In the genomic region with DNA sequence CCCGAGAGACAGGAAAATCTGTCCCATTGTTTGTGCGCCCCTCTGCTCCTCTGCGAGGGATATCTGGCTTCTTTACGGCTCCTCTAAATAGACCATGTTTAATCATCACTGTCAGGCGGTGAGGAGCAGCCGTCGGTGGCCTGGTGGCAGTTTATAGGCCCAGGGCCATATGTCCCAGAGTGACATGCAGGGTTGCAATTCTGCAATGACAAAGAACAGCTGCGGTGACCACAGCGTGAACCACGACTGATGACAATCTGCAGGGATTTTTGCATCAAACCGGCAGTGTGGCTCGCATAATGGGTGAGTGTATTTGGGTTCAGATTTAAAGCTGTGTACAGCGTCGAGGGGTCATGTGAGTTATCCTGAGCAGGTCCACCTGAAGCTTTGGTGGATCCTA, we compare ENCODE assay signal across 24 cellular contexts. TPM values are rescaled to one million over a fixed set of nuclear protein-coding genes. Genes with fewer than 3 reads are reported as not detected.
DNase-seq lines count a peak whose midpoint lies in the region; ATAC-seq and TF ChIP-seq lines count a peak whose summit lies in the region.
"Had no signal": no experiment of that assay in that cellular context is flagged by ENCODE, and none has a peak within 500 bp of the region (broad histone marks: within the 10 kb centered on the region; RNA-seq: fewer than 3 reads in every experiment).

No MANE protein-coding gene starts in this region.

- no peaks in the 10 kb centered on the region for H3K27me3 ChIP-seq in SK-N-SH (ENCODE audit: insufficient read depth)
- no peaks in the 10 kb centered on the region for H3K27me3 ChIP-seq in endodermal cell (ENCODE audit: control insufficient read depth, insufficient read depth, low read length, poor library complexity, severe bottlenecking)
- H3K27me3 ChIP-seq in left lung = no peaks in the 10 kb centered on the region
- H3K27me3 ChIP-seq: vagina had no signal

- no peaks in the 10 kb centered on the region for H3K9me2 ChIP-seq in SK-N-SH

- no peaks in the 10 kb centered on the region for H3K36me3 ChIP-seq in SK-N-SH (replicated peaks in 1 of 2; ENCODE audit: control insufficient read depth in 1 of 2, insufficient read depth in 2 of 2, low read length in 1 of 2)
- no peaks in the 10 kb centered on the region for H3K36me3 ChIP-seq in endodermal cell (ENCODE audit: control insufficient read depth, insufficient read depth, low read length)
- no peaks in the 10 kb centered on the region for H3K36me3 ChIP-seq in left lung
- H3K36me3 ChIP-seq: thoracic aorta, vagina had no signal

- H3F3A ChIP-seq in SK-N-SH (replicated peaks; ENCODE audit: insufficient read depth) = no peaks in the 10 kb centered on the region

- no peak overlapping the region for H3K4me3 Mint-ChIP-seq in activated naive CD8-positive, alpha-beta T cell treated with anti-CD3 and anti-CD28 coated beads, Interleukin-2, amount 50 U/mL, for 24 hours
- no peak overlapping the region for H3K4me3 Mint-ChIP-seq in activated naive CD8-positive, alpha-beta T cell treated with anti-CD3 and anti-CD28 coated beads for 36 hours
- no peak overlapping the region for H3K4me3 Mint-ChIP-seq in endodermal cell
- H3K4me3 Mint-ChIP-seq in stimulated activated effector memory CD8-positive, alpha-beta T cell treated with anti-CD3 and anti-CD28 coated beads, Interleukin-12 subunit alpha, Interleukin-12 subunit beta, amount 100 ng/mL, for 72 hours = no peak overlapping the region
- H3K4me3 Mint-ChIP-seq: activated naive CD8-positive, alpha-beta T cell; activated T-cell treated with anti-CD3 and anti-CD28 coated beads, Interleukin-2, amount 50 U/mL, for 24 hours; CD14-positive monocyte; T-cell had no signal

- H3K79me2 ChIP-seq in SK-N-SH (ENCODE audit: insufficient read depth) = no peaks in the 10 kb centered on the region

- peak; percentile 13 for DNase-seq in activated naive CD8-positive, alpha-beta T cell treated with anti-CD3 and anti-CD28 coated beads, Interleukin-2, amount 50 U/mL, for 24 hours
- DNase-seq in activated naive CD8-positive, alpha-beta T cell treated with anti-CD3 and anti-CD28 coated beads for 36 hours = no peak
- DNase-seq in SK-N-SH (peak; percentile 76), endodermal cell (no peak), left lung (no peak)
- DNase-seq in stimulated activated effector memory CD8-positive, alpha-beta T cell treated with anti-CD3 and anti-CD28 coated beads, Interleukin-12 subunit alpha, Interleukin-12 subunit beta, amount 100 ng/mL, for 72 hours (ENCODE audit: low spot score in 2 of 2) = peak in 1 of 2 donors; percentile 55
- DNase-seq: activated CD4-positive, alpha-beta T cell treated with anti-CD3 and anti-CD28 coated beads for 1 hour; activated T-cell treated with anti-CD3 and anti-CD28 coated beads, Interleukin-2, amount 50 U/mL, for 24 hours; central memory CD4-positive, alpha-beta T cell; EL; Kasumi-1; NCI-H1694; NCI-H2171 treated with DMSO at 0.1 percent for 48 hours; NCI-H524 treated with DMSO at 0.1 percent for 48 hours; NK-92 treated with Interleukin-12 subunit alpha and Interleukin-12 subunit beta, amount 100 ng/mL, for 24 hours; SHP77 treated with DMSO at 0.1 percent for 48 hours; small intestine; stimulated activated naive CD4-positive, alpha-beta T cell; T-cell had no signal

- WGBS in SK-N-SH (ENCODE audit: low lambda C conversion rate) = 82% methylated on average over 14 of the region's 14 CpGs
- 90 to 93% methylated on average over 5 to 14 of the region's 14 CpGs for WGBS in endodermal cell (ENCODE audit: insufficient coverage in 1 of 2, insufficient read length in 1 of 2), 2 experiments

- CTCF ChIA-PET in SK-N-SH (lab: Yijun Ruan, JAX) = no interaction called here

- no peaks in the 10 kb centered on the region for H3K9me3 Mint-ChIP-seq in activated naive CD8-positive, alpha-beta T cell treated with anti-CD3 and anti-CD28 coated beads, Interleukin-2, amount 50 U/mL, for 24 hours
- H3K9me3 Mint-ChIP-seq in activated naive CD8-positive, alpha-beta T cell treated with anti-CD3 and anti-CD28 coated beads for 36 hours = no peaks in the 10 kb centered on the region
- H3K9me3 Mint-ChIP-seq in endodermal cell = no peaks in the 10 kb centered on the region
- no peaks in the 10 kb centered on the region for H3K9me3 Mint-ChIP-seq in stimulated activated effector memory CD8-positive, alpha-beta T cell treated with anti-CD3 and anti-CD28 coated beads, Interleukin-12 subunit alpha, Interleukin-12 subunit beta, amount 100 ng/mL, for 72 hours
- H3K9me3 Mint-ChIP-seq: activated T-cell treated with anti-CD3 and anti-CD28 coated beads, Interleukin-2, amount 50 U/mL, for 24 hours; T-cell had no signal

- peaks cover 6% of the 10 kb centered on the region for H3K4me1 Mint-ChIP-seq in activated naive CD8-positive, alpha-beta T cell treated with anti-CD3 and anti-CD28 coated beads, Interleukin-2, amount 50 U/mL, for 24 hours
- no peaks in the 10 kb centered on the region for H3K4me1 Mint-ChIP-seq in activated naive CD8-positive, alpha-beta T cell treated with anti-CD3 and anti-CD28 coated beads for 36 hours
- H3K4me1 Mint-ChIP-seq in endodermal cell = peaks cover 5% of the 10 kb centered on the region
- peaks cover 25% of the 10 kb centered on the region for H3K4me1 Mint-ChIP-seq in stimulated activated effector memory CD8-positive, alpha-beta T cell treated with anti-CD3 and anti-CD28 coated beads, Interleukin-12 subunit alpha, Interleukin-12 subunit beta, amount 100 ng/mL, for 72 hours

- no peak overlapping the region for H2AFZ ChIP-seq in SK-N-SH (ENCODE audit: low read depth)

- POLR2A ChIA-PET in SK-N-SH (lab: Yijun Ruan, JAX) = no interaction called here

- H3K27me3 Mint-ChIP-seq in activated naive CD8-positive, alpha-beta T cell treated with anti-CD3 and anti-CD28 coated beads, Interleukin-2, amount 50 U/mL, for 24 hours = no peaks in the 10 kb centered on the region
- no peaks in the 10 kb centered on the region for H3K27me3 Mint-ChIP-seq in activated naive CD8-positive, alpha-beta T cell treated with anti-CD3 and anti-CD28 coated beads for 36 hours
- peaks cover 32% of the 10 kb centered on the region for H3K27me3 Mint-ChIP-seq in endodermal cell (ENCODE audit: insufficient read depth)
- H3K27me3 Mint-ChIP-seq: activated naive CD8-positive, alpha-beta T cell; activated T-cell treated with anti-CD3 and anti-CD28 coated beads, Interleukin-2, amount 50 U/mL, for 24 hours; T-cell had no signal

- H3K4me2 ChIP-seq in SK-N-SH = no peak overlapping the region

- no peaks in the 10 kb centered on the region for H3K36me3 Mint-ChIP-seq in activated naive CD8-positive, alpha-beta T cell treated with anti-CD3 and anti-CD28 coated beads, Interleukin-2, amount 50 U/mL, for 24 hours (ENCODE audit: low read depth)
- no peaks in the 10 kb centered on the region for H3K36me3 Mint-ChIP-seq in activated naive CD8-positive, alpha-beta T cell treated with anti-CD3 and anti-CD28 coated beads for 36 hours
- no peaks in the 10 kb centered on the region for H3K36me3 Mint-ChIP-seq in endodermal cell (ENCODE audit: low read depth)
- no peaks in the 10 kb centered on the region for H3K36me3 Mint-ChIP-seq in stimulated activated effector memory CD8-positive, alpha-beta T cell treated with anti-CD3 and anti-CD28 coated beads, Interleukin-12 subunit alpha, Interleukin-12 subunit beta, amount 100 ng/mL, for 72 hours
- H3K36me3 Mint-ChIP-seq: CD14-positive monocyte had no signal

- peak; percentile 64 for ATAC-seq in activated naive CD8-positive, alpha-beta T cell treated with anti-CD3 and anti-CD28 coated beads, Interleukin-2, amount 50 U/mL, for 24 hours
- ATAC-seq in stimulated activated effector memory CD8-positive, alpha-beta T cell treated with anti-CD3 and anti-CD28 coated beads, Interleukin-12 subunit alpha, Interleukin-12 subunit beta, amount 100 ng/mL, for 72 hours = peak; percentile 81
- ATAC-seq in HG03342 (IDR thresholded peaks at IDR 0.05; ENCODE audit: unreplicated experiment) (no peak), left lung (no peak)
- ATAC-seq: T-cell had no signal

- H3K9ac ChIP-seq in SK-N-SH = no peak overlapping the region
- H3K9ac ChIP-seq in endodermal cell (ENCODE audit: extremely low read depth, low read length, poor library complexity, severe bottlenecking) = no peak overlapping the region

- no peak for TF ChIP-seq CTCF in SK-N-SH (IDR thresholded peaks at IDR 0.05)
- TF ChIP-seq CTCF in endodermal cell (conservative IDR thresholded peaks at IDR 0.05) = no peak
- TF ChIP-seq CTCF in left lung (IDR thresholded peaks at IDR 0.05) = no peak

- no peak overlapping the region for H3K27ac Mint-ChIP-seq in activated naive CD8-positive, alpha-beta T cell treated with anti-CD3 and anti-CD28 coated beads, Interleukin-2, amount 50 U/mL, for 24 hours
- H3K27ac Mint-ChIP-seq in activated naive CD8-positive, alpha-beta T cell treated with anti-CD3 and anti-CD28 coated beads for 36 hours = no peak overlapping the region
- no peak overlapping the region for H3K27ac Mint-ChIP-seq in endodermal cell
- no peak overlapping the region for H3K27ac Mint-ChIP-seq in stimulated activated effector memory CD8-positive, alpha-beta T cell treated with anti-CD3 and anti-CD28 coated beads, Interleukin-12 subunit alpha, Interleukin-12 subunit beta, amount 100 ng/mL, for 72 hours
- H3K27ac Mint-ChIP-seq: activated naive CD8-positive, alpha-beta T cell; activated T-cell treated with anti-CD3 and anti-CD28 coated beads, Interleukin-2, amount 50 U/mL, for 24 hours; T-cell had no signal

- H3K27ac ChIP-seq in SK-N-SH (ENCODE audit: low read depth in 2 of 2, low read length in 1 of 2) = peak overlapping the region in 1 of 2 experiments; percentile 44; a peak in 2 of 4 replicates
- peak overlapping the region; percentile 10 for H3K27ac ChIP-seq in endodermal cell (ENCODE audit: low read depth, low read length)
- H3K27ac ChIP-seq in left lung = no peak overlapping the region
- H3K27ac ChIP-seq: thoracic aorta, vagina had no signal

- H3K9me3 ChIP-seq in SK-N-SH (no peaks in the 10 kb centered on the region), endodermal cell (ENCODE audit: control insufficient read depth, low read length) (no peaks in the 10 kb centered on the region), left lung (no peaks in the 10 kb centered on the region)
- H3K9me3 ChIP-seq: thoracic aorta, vagina had no signal

- TF ChIP-seq EP300 in SK-N-SH (IDR thresholded peaks at IDR 0.05; ENCODE audit: borderline replicate concordance in 1 of 2, low read depth in 1 of 2, low read length in 1 of 2) = peak in 1 of 2 experiments; percentile 90; a peak in 2 of 4 replicates

- intact Hi-C loops in left lung (cut with DNase I) = no loop called here

- peaks cover 0 to 9% of the 10 kb centered on the region in 2 experiments; a peak in 1 of 4 replicates for H3K4me1 ChIP-seq in SK-N-SH (ENCODE audit: control insufficient read depth in 1 of 2, insufficient read depth in 2 of 2, low read depth in 1 of 2, low read length in 1 of 2)
- H3K4me1 ChIP-seq in endodermal cell (ENCODE audit: control insufficient read depth, insufficient read depth, low read length) = no peaks in the 10 kb centered on the region
- H3K4me1 ChIP-seq in left lung = no peaks in the 10 kb centered on the region
- H3K4me1 ChIP-seq: vagina had no signal

- H4K20me1 ChIP-seq in SK-N-SH (ENCODE audit: insufficient read depth) = no peaks in the 10 kb centered on the region

- H3K4me3 ChIP-seq in SK-N-SH (ENCODE audit: low read depth in 2 of 2, low read length in 1 of 2) (no peak overlapping the region), endodermal cell (ENCODE audit: low read length) (no peak overlapping the region), left lung (no peak overlapping the region)
- H3K4me3 ChIP-seq: thoracic aorta, vagina had no signal

- TF ChIP-seq RAD21 in SK-N-SH (IDR thresholded peaks at IDR 0.05; ENCODE audit: low read length) = peak; percentile 36; the same call in 1 of the 2 replicates

RNA-seq across cellular contexts. Expression of a gene that starts 41.5 kb away (rescaled TPM):
- 1 to 10 TPM; 8.4 to 8.8 TPM for total RNA-seq in activated naive CD8-positive, alpha-beta T cell treated with anti-CD3 and anti-CD28 coated beads for 36 hours
- polyA plus RNA-seq in SK-N-SH (2012; rRNA removed) = 5.1 and 14.3 TPM in 2 replicates
- polyA plus RNA-seq in SK-N-SH (2012; cell fraction: cytosol; rRNA removed) = 13.1 and 16.2 TPM in 2 replicates
- polyA plus RNA-seq in SK-N-SH (2012; cell fraction: nucleus; rRNA removed) = 24.8 and 29.4 TPM in 2 replicates
- total RNA-seq in endodermal cell (100 to 1,000 TPM in 1 of 2 donors, 10 to 100 TPM in 1; 51.3 to 103 TPM), left lung (1 to 10 TPM; 1.7 to 2.5 TPM)
- 6.0 TPM for polyA plus RNA-seq in endodermal cell (2013, experiment 1 of 2)
- polyA plus RNA-seq in endodermal cell (2013, experiment 2 of 2) = 6.7 TPM
- total RNA-seq: thoracic aorta had no signal

Comparison
In these comparisons a context has a peak if more than half of its experiments do, and no peak if none do; other contexts are left out.
1. DNase-seq: peak in activated naive CD8-positive, alpha-beta T cell treated with anti-CD3 and anti-CD28 coated beads, Interleukin-2, amount 50 U/mL, for 24 hours (single experiment) and SK-N-SH (single experiment); none in activated naive CD8-positive, alpha-beta T cell treated with anti-CD3 and anti-CD28 coated beads for 36 hours (single experiment), endodermal cell (single experiment) and left lung (0 of 2).
2. ATAC-seq: peak in activated naive CD8-positive, alpha-beta T cell treated with anti-CD3 and anti-CD28 coated beads, Interleukin-2, amount 50 U/mL, for 24 hours (single experiment) and stimulated activated effector memory CD8-positive, alpha-beta T cell treated with anti-CD3 and anti-CD28 coated beads, Interleukin-12 subunit alpha, Interleukin-12 subunit beta, amount 100 ng/mL, for 72 hours (single experiment); none in HG03342 (single experiment) and left lung (single experiment).
3. RNA of a gene that starts 41.5 kb away (total RNA-seq): 51.3 to 103 TPM in endodermal cell; 8.4 to 8.8 TPM in activated naive CD8-positive, alpha-beta T cell treated with anti-CD3 and anti-CD28 coated beads for 36 hours and 1.7 to 2.5 TPM in left lung; every median in the first group is over 4 times any median in the second.